In genomic region chr9:14317667-14318255, GRCh38 we compare ENCODE assay signal across 11 cellular contexts. TPM values are rescaled to one million over a fixed set of nuclear protein-coding genes. Genes with fewer than 3 reads are reported as not detected.
A peak's percentile ranks its signal among the peaks of the same experiment; 100 is the strongest.
DNase-seq lines count a peak whose midpoint lies in the region; ATAC-seq and TF ChIP-seq lines count a peak whose summit lies in the region.
"Had no signal": no experiment of that assay in that cellular context is flagged by ENCODE, and none has a peak within 500 bp of the region (broad histone marks: within the 10 kb centered on the region; RNA-seq: fewer than 3 reads in every experiment).

No MANE protein-coding gene starts in this region.

- H3K9ac ChIP-seq in SK-N-SH = peak overlapping the region; percentile 21; the same call in 1 of the 2 replicates

- CTCF ChIA-PET in SK-N-SH (lab: Yijun Ruan, JAX) = interaction anchor here (1.0 to 2.3 kb wide), 3 partner anchors 36 to 335 kb away, joined by 3 to 8 read pairs (median 7); no protein-coding TSS in a partner anchor

- no peaks in the 10 kb centered on the region for H3K9me3 ChIP-seq in SK-N-SH
- H3K9me3 ChIP-seq in upper lobe of left lung = no peaks in the 10 kb centered on the region

- peaks cover 42% of the 10 kb centered on the region for H3F3A ChIP-seq in SK-N-SH (replicated peaks; ENCODE audit: insufficient read depth)

- TF ChIP-seq POLR2A in upper lobe of left lung (IDR thresholded peaks at IDR 0.05) = no peak

- peak overlapping the region; percentile 71 to 99 for H3K27ac ChIP-seq in SK-N-SH (ENCODE audit: low read depth in 2 of 2, low read length in 1 of 2)
- H3K27ac ChIP-seq in upper lobe of left lung = peak overlapping the region; percentile 87 to 96 (median 94)
- H3K27ac ChIP-seq: brain microvascular endothelial cell had no signal

- no peak for TF ChIP-seq RAD21 in SK-N-SH (IDR thresholded peaks at IDR 0.05; ENCODE audit: low read length)

- H3K4me1 ChIP-seq in SK-N-SH (ENCODE audit: control insufficient read depth in 1 of 2, insufficient read depth in 2 of 2, low read depth in 1 of 2, low read length in 1 of 2) = peaks cover 19 to 32% of the 10 kb centered on the region in 2 experiments
- peaks cover 36 to 57% (median 45%) of the 10 kb centered on the region in 4 donors for H3K4me1 ChIP-seq in upper lobe of left lung

- no peaks in the 10 kb centered on the region for H3K36me3 ChIP-seq in SK-N-SH (replicated peaks in 1 of 2; ENCODE audit: control insufficient read depth in 1 of 2, insufficient read depth in 2 of 2, low read length in 1 of 2)
- no peaks in the 10 kb centered on the region for H3K36me3 ChIP-seq in upper lobe of left lung
- H3K36me3 ChIP-seq: brain microvascular endothelial cell had no signal

- H4K20me1 ChIP-seq in SK-N-SH (ENCODE audit: insufficient read depth) = no peaks in the 10 kb centered on the region

- H3K4me3 ChIP-seq in SK-N-SH (ENCODE audit: low read depth in 2 of 2, low read length in 1 of 2) (no peak overlapping the region), fibroblast of pulmonary artery (replicated peaks; ENCODE audit: low read depth, low read length) (peak overlapping the region; percentile 67), upper lobe of left lung (peak overlapping the region in 2 of 4 donors; percentile 74 to 83)

- POLR2A ChIA-PET in SK-N-SH (lab: Yijun Ruan, JAX) = no interaction called here

- H3K4me2 ChIP-seq in SK-N-SH = peak overlapping the region; percentile 94

- DNase-seq in SK-N-SH = no peak
- DNase-seq in fibroblast of pulmonary artery (ENCODE audit: low read depth) = no peak
- no peak for DNase-seq in upper lobe of left lung
- no peak for DNase-seq in amniotic stem cell (lab: John Stamatoyannopoulos, UW)
- no peak for DNase-seq in epidermal melanocyte (ENCODE audit: insufficient read length, low spot score)
- DNase-seq in NCI-H1105 (lab: John Stamatoyannopoulos, UW) = no peak
- DNase-seq: ACHN, brain microvascular endothelial cell, midbrain had no signal

- H3K79me2 ChIP-seq in SK-N-SH (ENCODE audit: insufficient read depth) = peaks cover 38% of the 10 kb centered on the region

- 0 out of 2 replicates have a peak overlapping the region, but pooled peaks have one; percentile 39 for H2AFZ ChIP-seq in SK-N-SH (ENCODE audit: low read depth)

- no peak for TF ChIP-seq CTCF in SK-N-SH (IDR thresholded peaks at IDR 0.05)
- TF ChIP-seq CTCF in fibroblast of pulmonary artery (IDR thresholded peaks at IDR 0.05; ENCODE audit: low read length, missing control alignments) = no peak
- no peak for TF ChIP-seq CTCF in upper lobe of left lung (IDR thresholded peaks at IDR 0.05)

- WGBS in SK-N-SH (ENCODE audit: low lambda C conversion rate) = 83% methylated on average over 3 of the region's 3 CpGs
- 48 to 55% methylated on average over 3 of the region's 3 CpGs for WGBS in upper lobe of left lung, 2 donors

- no peaks in the 10 kb centered on the region for H3K9me2 ChIP-seq in SK-N-SH

- TF ChIP-seq EP300 in SK-N-SH (IDR thresholded peaks at IDR 0.05; ENCODE audit: borderline replicate concordance in 1 of 2, low read depth in 1 of 2, low read length in 1 of 2) (no peak), upper lobe of left lung (IDR thresholded peaks at IDR 0.05) (no peak)

- H3K27me3 ChIP-seq in SK-N-SH (ENCODE audit: insufficient read depth) (no peaks in the 10 kb centered on the region), upper lobe of left lung (peaks cover 0 to 5% (median 0%) of the 10 kb centered on the region in 4 donors)
- H3K27me3 ChIP-seq: brain microvascular endothelial cell had no signal

- ATAC-seq in SK-N-SH treated with all-trans-retinoic acid at 6 μM for 48 hours (no peak), HG03565 (IDR thresholded peaks at IDR 0.05; ENCODE audit: unreplicated experiment) (peak; percentile 17), upper lobe of left lung (ENCODE audit: low FRiP score in 2 of 2) (no peak)

TF ChIP-seq in SK-N-SH, 30 proteins besides CTCF, POLR2A, EP300 and RAD21:
- TF ChIP-seq JUND (IDR thresholded peaks at IDR 0.05) = no peak
- TF ChIP-seq YY1 (IDR thresholded peaks at IDR 0.05; ENCODE audit: low read depth) = no peak
- no peak for TF ChIP-seq MEF2A (IDR thresholded peaks at IDR 0.05; ENCODE audit: borderline replicate concordance, low read depth)
- TF ChIP-seq FOSL2 (IDR thresholded peaks at IDR 0.05; ENCODE audit: borderline replicate concordance, low read depth) = no peak
- no peak for TF ChIP-seq PBX3 (IDR thresholded peaks at IDR 0.05)
- TF ChIP-seq NRF1 (IDR thresholded peaks at IDR 0.05; ENCODE audit: low read depth, low read length) = no peak
- no peak for TF ChIP-seq ZBTB33 (IDR thresholded peaks at IDR 0.05; ENCODE audit: borderline replicate concordance, low read depth)

TF ChIP-seq in SK-N-SH treated with all-trans-retinoic acid at 6 μM for 48 hours, 23 proteins besides CTCF, POLR2A, EP300 and RAD21:
- no peak for TF ChIP-seq TOX (CRISPR knock-in tag; IDR thresholded peaks at IDR 0.05; ENCODE audit: borderline replicate concordance)
- TF ChIP-seq CSDC2 (CRISPR knock-in tag; IDR thresholded peaks at IDR 0.05) = no peak
- TF ChIP-seq OSR1 (CRISPR knock-in tag; IDR thresholded peaks at IDR 0.05) = no peak
- TF ChIP-seq ESRRG (CRISPR knock-in tag; IDR thresholded peaks at IDR 0.05) = no peak
- TF ChIP-seq TSHZ2 (CRISPR knock-in tag; IDR thresholded peaks at IDR 0.05) = no peak
- TF ChIP-seq PPARA (CRISPR knock-in tag; IDR thresholded peaks at IDR 0.05; ENCODE audit: borderline replicate concordance) = no peak
- TF ChIP-seq TCF4 (CRISPR knock-in tag; IDR thresholded peaks at IDR 0.05; ENCODE audit: borderline replicate concordance) = no peak
- TF ChIP-seq ISL1 (CRISPR knock-in tag; IDR thresholded peaks at IDR 0.05) = no peak
- no peak for TF ChIP-seq ZC3H10 (CRISPR knock-in tag; IDR thresholded peaks at IDR 0.05)
- TF ChIP-seq CREB5 (CRISPR knock-in tag; IDR thresholded peaks at IDR 0.05; ENCODE audit: low read depth) = no peak
- no peak for TF ChIP-seq ARNTL (CRISPR knock-in tag; IDR thresholded peaks at IDR 0.05; ENCODE audit: borderline replicate concordance, low read depth)
- no peak for TF ChIP-seq ZFP30 (CRISPR knock-in tag; IDR thresholded peaks at IDR 0.05)
- no peak for TF ChIP-seq ZNF8 (CRISPR knock-in tag; IDR thresholded peaks at IDR 0.05)
- no peak for TF ChIP-seq BACH2 (CRISPR knock-in tag; IDR thresholded peaks at IDR 0.05; ENCODE audit: borderline replicate concordance)
- no peak for TF ChIP-seq ZNF70 (CRISPR knock-in tag; IDR thresholded peaks at IDR 0.05)
- no peak for TF ChIP-seq ZNF565 (CRISPR knock-in tag; conservative IDR thresholded peaks at IDR 0.05; ENCODE audit: low read depth)
- TF ChIP-seq PATZ1 (CRISPR knock-in tag; IDR thresholded peaks at IDR 0.05; ENCODE audit: borderline replicate concordance) = no peak
- TF ChIP-seq SNAI2 (CRISPR knock-in tag; IDR thresholded peaks at IDR 0.05) = no peak
- no peak for TF ChIP-seq ZFP3 (CRISPR knock-in tag; IDR thresholded peaks at IDR 0.05)

RNA-seq across cellular contexts. Expression of gene NFIB, which starts 3.8 kb away (rescaled TPM):
- 8.1 and 9.2 TPM in 2 replicates for polyA plus RNA-seq in SK-N-SH (2012; rRNA removed)
- polyA plus RNA-seq in SK-N-SH (2012; cell fraction: cytosol; rRNA removed) = 9.4 TPM in 2 replicates
- polyA plus RNA-seq in SK-N-SH (2012; cell fraction: nucleus; rRNA removed) = 12.0 and 18.7 TPM in 2 replicates
- 100 to 1,000 TPM in 1 of 6 donors, 10 to 100 TPM in 5; 33.9 to 109 (median 67.5) TPM for total RNA-seq in upper lobe of left lung
